Comparison of ENCODE assay signal across 13 cellular contexts in genomic region chr20:31595380-31595653, GRCh38. TPM values are rescaled to one million over a fixed set of nuclear protein-coding genes. Genes with fewer than 3 reads are reported as not detected.
DNase-seq lines count a peak whose midpoint lies in the region; TF ChIP-seq lines count a peak whose summit lies in the region.
"Had no signal": no experiment of that assay in that cellular context is flagged by ENCODE, and none has a peak within 500 bp of the region (broad histone marks: within the 10 kb centered on the region; RNA-seq: fewer than 3 reads in every experiment).

No MANE protein-coding gene starts in this region.

- H3K4me1 Mint-ChIP-seq in mesothelial cell of epicardium, result peaks cover 25% of the 10 kb centered on the region
- no peaks in the 10 kb centered on the region for H3K4me1 Mint-ChIP-seq in T-helper 2 cell treated with Interferon-gamma antibody and Interleukin-4, amounts not matched to agents 5 μg/mL and 100 μg/mL, for 36 hours (ENCODE audit: low read depth)

- H3K4me1 ChIP-seq in Peyer's patch, result peaks cover 0 to 11% (median 5%) of the 10 kb centered on the region in 4 donors
- peaks cover 13% of the 10 kb centered on the region for H3K4me1 ChIP-seq in ectodermal cell (ENCODE audit: control insufficient read depth, insufficient read depth, low read length)
- H3K4me1 ChIP-seq in transverse colon, result peaks cover 18 to 45% (median 39%) of the 10 kb centered on the region in 4 donors

- no peak for TF ChIP-seq CTCF in Peyer's patch (IDR thresholded peaks at IDR 0.05)
- no peak for TF ChIP-seq CTCF in mesothelial cell of epicardium (IDR thresholded peaks at IDR 0.05; ENCODE audit: unreplicated experiment)
- TF ChIP-seq CTCF in transverse colon (IDR thresholded peaks at IDR 0.05), result no peak

- H3K4me3 Mint-ChIP-seq in mesothelial cell of epicardium, result no peak overlapping the region
- H3K4me3 Mint-ChIP-seq in T-helper 2 cell treated with Interferon-gamma antibody and Interleukin-4, amounts not matched to agents 5 μg/mL and 100 μg/mL, for 36 hours, result no peak overlapping the region
- H3K4me3 Mint-ChIP-seq: natural killer cell treated with Interleukin-12 subunit alpha and Interleukin-12 subunit beta and Interleukin-15 and Interleukin-18, amount 100 ng/mL, for 72 hours; stimulated activated naive CD8-positive, alpha-beta T cell treated with anti-CD3 and anti-CD28 coated beads, Interleukin-15, Interleukin-2, amounts not matched to agents 100 ng/mL and 50 ng/mL, for 24 hours had no signal

- TF ChIP-seq EP300 in transverse colon (IDR thresholded peaks at IDR 0.05; ENCODE audit: low read depth), result no peak

- TF ChIP-seq POLR2A in Peyer's patch (IDR thresholded peaks at IDR 0.05), result no peak
- TF ChIP-seq POLR2A in transverse colon (IDR thresholded peaks at IDR 0.05), result no peak

- no peak for DNase-seq in Peyer's patch
- no peak for DNase-seq in mesothelial cell of epicardium (ENCODE audit: low spot score in 2 of 2, unreplicated experiment in 2 of 2)
- DNase-seq in transverse colon, result no peak
- no peak for DNase-seq in MV-4-11 (lab: John Stamatoyannopoulos, UW)
- no peak for DNase-seq in T-helper 2 cell treated with Interferon-gamma antibody and Interleukin-4, amounts not matched to agents 5 μg/mL and 100 μg/mL, for 36 hours (ENCODE audit: low spot score)
- no peak for DNase-seq in iPS-NIHi11 (ENCODE audit: low spot score)
- DNase-seq: brain microvascular endothelial cell, head of caudate nucleus, NCI-H1694 had no signal

- H3K27me3 Mint-ChIP-seq in mesothelial cell of epicardium (ENCODE audit: low read depth), result no peaks in the 10 kb centered on the region
- no peaks in the 10 kb centered on the region for H3K27me3 Mint-ChIP-seq in T-helper 2 cell treated with Interferon-gamma antibody and Interleukin-4, amounts not matched to agents 5 μg/mL and 100 μg/mL, for 36 hours (ENCODE audit: low read depth)
- H3K27me3 Mint-ChIP-seq: stimulated activated naive CD8-positive, alpha-beta T cell treated with anti-CD3 and anti-CD28 coated beads, Interleukin-15, Interleukin-2, amounts not matched to agents 100 ng/mL and 50 ng/mL, for 24 hours had no signal

- in situ Hi-C loops in transverse colon (cut with MboI; ENCODE audit: low pct_ligation_motif_present in 1 of 4, low pct_unique_long_range_greater_than_20kb in 1 of 4, low sequenced_read_pairs in 3 of 4), result no loop called here

- peak overlapping the region in 2 of 4 donors; percentile 30 to 40 for H3K4me3 ChIP-seq in Peyer's patch
- no peak overlapping the region for H3K4me3 ChIP-seq in ectodermal cell (ENCODE audit: insufficient read depth, low read depth, low read length)
- H3K4me3 ChIP-seq in transverse colon, result no peak overlapping the region

- 53 to 61% methylated on average over 3 of the region's 3 CpGs for WGBS in ectodermal cell, 2 experiments
- WGBS in transverse colon (ENCODE audit: low coverage in 1 of 2), 2 donors, result 66% methylated on average over 3 of the region's 3 CpGs; no CpG with 5 or more reads in 1 of the 2 donors

- intact Hi-C loops in transverse colon (cut with DNase I; ENCODE audit: low total_unique reads), result no loop called here

- H3K36me3 Mint-ChIP-seq in mesothelial cell of epicardium, result no peaks in the 10 kb centered on the region
- no peaks in the 10 kb centered on the region for H3K36me3 Mint-ChIP-seq in T-helper 2 cell treated with Interferon-gamma antibody and Interleukin-4, amounts not matched to agents 5 μg/mL and 100 μg/mL, for 36 hours (ENCODE audit: low read depth)
- H3K36me3 Mint-ChIP-seq: natural killer cell treated with Interleukin-12 subunit alpha and Interleukin-12 subunit beta and Interleukin-15 and Interleukin-18, amount 100 ng/mL, for 72 hours had no signal

- peak overlapping the region; percentile 94 for H3K27ac Mint-ChIP-seq in mesothelial cell of epicardium
- no peak overlapping the region for H3K27ac Mint-ChIP-seq in T-helper 2 cell treated with Interferon-gamma antibody and Interleukin-4, amounts not matched to agents 5 μg/mL and 100 μg/mL, for 36 hours
- H3K27ac Mint-ChIP-seq: natural killer cell treated with Interleukin-12 subunit alpha and Interleukin-12 subunit beta and Interleukin-15 and Interleukin-18, amount 100 ng/mL, for 72 hours; stimulated activated naive CD8-positive, alpha-beta T cell treated with anti-CD3 and anti-CD28 coated beads, Interleukin-15, Interleukin-2, amounts not matched to agents 100 ng/mL and 50 ng/mL, for 24 hours had no signal

- H3K36me3 ChIP-seq in Peyer's patch, result no peaks in the 10 kb centered on the region
- H3K36me3 ChIP-seq in ectodermal cell (ENCODE audit: control insufficient read depth, insufficient read depth, low read length), result no peaks in the 10 kb centered on the region
- no peaks in the 10 kb centered on the region for H3K36me3 ChIP-seq in transverse colon
- H3K36me3 ChIP-seq: brain microvascular endothelial cell had no signal

- H3K9me3 Mint-ChIP-seq in mesothelial cell of epicardium, result no peaks in the 10 kb centered on the region
- H3K9me3 Mint-ChIP-seq in T-helper 2 cell treated with Interferon-gamma antibody and Interleukin-4, amounts not matched to agents 5 μg/mL and 100 μg/mL, for 36 hours, result no peaks in the 10 kb centered on the region
- H3K9me3 Mint-ChIP-seq: natural killer cell treated with Interleukin-12 subunit alpha and Interleukin-12 subunit beta and Interleukin-15 and Interleukin-18, amount 100 ng/mL, for 72 hours; stimulated activated naive CD8-positive, alpha-beta T cell treated with anti-CD3 and anti-CD28 coated beads, Interleukin-15, Interleukin-2, amounts not matched to agents 100 ng/mL and 50 ng/mL, for 24 hours had no signal

- H3K9me3 ChIP-seq in Peyer's patch (no peaks in the 10 kb centered on the region), ectodermal cell (ENCODE audit: control insufficient read depth, low read length) (no peaks in the 10 kb centered on the region), transverse colon (no peaks in the 10 kb centered on the region)

- no peaks in the 10 kb centered on the region for H3K27me3 ChIP-seq in Peyer's patch
- no peaks in the 10 kb centered on the region for H3K27me3 ChIP-seq in ectodermal cell (ENCODE audit: control insufficient read depth, insufficient read depth, low read length, poor library complexity, severe bottlenecking)
- H3K27me3 ChIP-seq in transverse colon, result no peaks in the 10 kb centered on the region
- H3K27me3 ChIP-seq: brain microvascular endothelial cell had no signal

- H3K27ac ChIP-seq in Peyer's patch (peak overlapping the region in 3 of 4 donors; percentile 82 to 94 (median 90)), ectodermal cell (ENCODE audit: insufficient read depth, low read depth, low read length, poor library complexity, severe bottlenecking) (peak overlapping the region; percentile 67), transverse colon (peak overlapping the region; percentile 80 to 86 (median 85))
- H3K27ac ChIP-seq: brain microvascular endothelial cell had no signal

RNA-seq across cellular contexts. Expression of gene ID1, which starts 9.8 kb away (rescaled TPM):
- total RNA-seq in Peyer's patch, result 100 to 1,000 TPM; 408 to 760 (median 570) TPM
- polyA plus RNA-seq in ectodermal cell (2013, experiment 1 of 4), result 131 TPM
- polyA plus RNA-seq in ectodermal cell (2013, experiment 2 of 4), result 104 TPM
- 135 TPM for polyA plus RNA-seq in ectodermal cell (2013, experiment 3 of 4)
- 152 TPM for polyA plus RNA-seq in ectodermal cell (2013, experiment 4 of 4)
- 374 to 378 TPM (median 377 TPM) in 3 replicates for total RNA-seq in mesothelial cell of epicardium
- 1,000 to 10,000 TPM in 1 of 4 donors, 100 to 1,000 TPM in 3; 516 to 1,015 (median 933) TPM for total RNA-seq in transverse colon

RNA-seq across cellular contexts. Expression of gene COX4I2, which starts 42.4 kb away (rescaled TPM):
- 1 to 10 TPM in 1 of 4 donors, not detected in 3; 2.5 TPM for total RNA-seq in Peyer's patch
- polyA plus RNA-seq in ectodermal cell (2013, experiment 1 of 4), result not detected
- polyA plus RNA-seq in ectodermal cell (2013, experiment 2 of 4), result not detected
- not detected for polyA plus RNA-seq in ectodermal cell (2013, experiment 3 of 4)
- polyA plus RNA-seq in ectodermal cell (2013, experiment 4 of 4), result not detected
- 0.34 TPM in 1 of 3 replicates, not detected in the others for total RNA-seq in mesothelial cell of epicardium
- total RNA-seq in transverse colon, result not detected
- total RNA-seq: natural killer cell treated with Interleukin-12 subunit alpha and Interleukin-12 subunit beta and Interleukin-15 and Interleukin-18, amount 100 ng/mL, for 72 hours; T-helper 2 cell treated with Interferon-gamma antibody and Interleukin-4, amounts not matched to agents 100 ng/mL and 5 ng/mL, for 36 hours had no signal
